In genomic region chr12:63028951-63029350, GRCh38 we compare ENCODE assay signal across 19 cellular contexts.
DNase-seq lines count a peak whose midpoint lies in the region; ATAC-seq and TF ChIP-seq lines count a peak whose summit lies in the region.
"Had no signal": no experiment of that assay in that cellular context is flagged by ENCODE, and none has a peak within 500 bp of the region (broad histone marks: within the 10 kb centered on the region; RNA-seq: fewer than 3 reads in every experiment).

No MANE protein-coding gene starts in this region.

- DNase-seq in GM23338 (ENCODE audit: low spot score) (peak; percentile 8), NAMALWA (ENCODE audit: low spot score) (peak; percentile 5), neural progenitor cell (ENCODE audit: low spot score) (no peak), amniotic stem cell (lab: John Stamatoyannopoulos, UW) (no peak), PC-9 (no peak)
- DNase-seq: 8988T; ACHN; BE2C; C1 segment of cervical spinal cord; Caco-2; Calu3; CD4-positive, alpha-beta memory T cell; CD4-positive, CD25-positive, alpha-beta regulatory T cell; DMS79 treated with DMSO at 0.1 percent for 48 hours; GF-D8 had no signal

- no peak overlapping the region for H2AFZ ChIP-seq in GM23338
- no peak overlapping the region for H2AFZ ChIP-seq in neural progenitor cell (replicated peaks)
- no peak overlapping the region for H2AFZ ChIP-seq in PC-9

- H3K36me3 ChIP-seq in GM23338 (ENCODE audit: insufficient read depth) = no peaks in the 10 kb centered on the region
- no peaks in the 10 kb centered on the region for H3K36me3 ChIP-seq in neural progenitor cell
- H3K36me3 ChIP-seq in PC-9 (ENCODE audit: low read depth) = no peaks in the 10 kb centered on the region
- H3K36me3 ChIP-seq: BE2C, BLaER1 had no signal

- TF ChIP-seq CTCF in GM23338 (conservative IDR thresholded peaks at IDR 0.05; ENCODE audit: low read depth in 2 of 2) (no peak), VCaP (conservative IDR thresholded peaks at IDR 0.05) (no peak), neural progenitor cell (IDR thresholded peaks at IDR 0.05) (no peak), PC-9 (conservative IDR thresholded peaks at IDR 0.05) (no peak)

- H3F3A ChIP-seq in GM23338 (replicated peaks; ENCODE audit: low read depth) (no peaks in the 10 kb centered on the region), neural progenitor cell (ENCODE audit: low read depth) (no peaks in the 10 kb centered on the region), PC-9 (ENCODE audit: insufficient read depth, low read depth) (no peaks in the 10 kb centered on the region)

- H3K27me3 ChIP-seq in GM23338 (ENCODE audit: insufficient read depth) = no peaks in the 10 kb centered on the region
- H3K27me3 ChIP-seq in neural progenitor cell = no peaks in the 10 kb centered on the region
- no peaks in the 10 kb centered on the region for H3K27me3 ChIP-seq in PC-9 (ENCODE audit: insufficient read depth, low read depth)
- H3K27me3 ChIP-seq: BE2C, BLaER1 had no signal

- CTCF ChIA-PET in PC-9 (lab: Charles Lee) = no interaction called here

- intact Hi-C loops in PC-9 (cut with micrococcal nuclease; ENCODE audit: unreplicated experiment) = no loop called here

- H3K27me3 Mint-ChIP-seq in GM23338 (ENCODE audit: insufficient read depth, low read depth, poor library complexity) (peaks cover 5% of the 10 kb centered on the region), neural progenitor cell (ENCODE audit: insufficient read depth, low read depth) (peaks cover 11% of the 10 kb centered on the region)

- POLR2A ChIA-PET in PC-9 (lab: Charles Lee; ENCODE audit: unreplicated experiment) = no interaction called here

- H3K4me2 ChIP-seq in GM23338 (no peak overlapping the region), neural progenitor cell (no peak overlapping the region), PC-9 (no peak overlapping the region)
- H3K4me2 ChIP-seq: BLaER1 had no signal

- H3K4me3 Mint-ChIP-seq in GM23338 (no peak overlapping the region), neural progenitor cell (no peak overlapping the region)
- H3K4me3 Mint-ChIP-seq: CD14-positive monocyte; CD4-positive, alpha-beta memory T cell; CD4-positive, CD25-positive, alpha-beta regulatory T cell had no signal

- H3K9me3 ChIP-seq in neural progenitor cell (ENCODE audit: low read depth) = no peaks in the 10 kb centered on the region
- no peaks in the 10 kb centered on the region for H3K9me3 ChIP-seq in PC-9 (ENCODE audit: insufficient read depth, low read depth)
- H3K9me3 ChIP-seq: BE2C, BLaER1 had no signal

- no TSS peak for BruUV-seq in PC-9 (replicated peaks; lab: Mats Ljungman, UMichigan)

- H3K4me1 Mint-ChIP-seq in GM23338 = peaks cover 33% of the 10 kb centered on the region
- H3K4me1 Mint-ChIP-seq in neural progenitor cell = peaks cover 17% of the 10 kb centered on the region
- H3K4me1 Mint-ChIP-seq: CD14-positive monocyte; CD4-positive, alpha-beta memory T cell; CD4-positive, CD25-positive, alpha-beta regulatory T cell had no signal

- H3K36me3 Mint-ChIP-seq in GM23338 (ENCODE audit: low read depth) = no peaks in the 10 kb centered on the region; the same call in 1 of the 3 replicates
- H3K36me3 Mint-ChIP-seq in neural progenitor cell = no peaks in the 10 kb centered on the region
- H3K36me3 Mint-ChIP-seq: CD14-positive monocyte; CD4-positive, alpha-beta memory T cell; CD4-positive, CD25-positive, alpha-beta regulatory T cell had no signal

- H3K9ac ChIP-seq in neural progenitor cell = no peak overlapping the region
- H3K9ac ChIP-seq: BLaER1 had no signal

- H3K4me3 ChIP-seq in GM23338 = no peak overlapping the region
- H3K4me3 ChIP-seq in neural progenitor cell = no peak overlapping the region
- no peak overlapping the region for H3K4me3 ChIP-seq in PC-9
- H3K4me3 ChIP-seq: BLaER1 had no signal

- peaks cover 31% of the 10 kb centered on the region for H3K4me1 ChIP-seq in GM23338 (ENCODE audit: insufficient read depth)
- no peaks in the 10 kb centered on the region for H3K4me1 ChIP-seq in neural progenitor cell
- no peaks in the 10 kb centered on the region for H3K4me1 ChIP-seq in PC-9 (replicated peaks; ENCODE audit: insufficient read depth)
- H3K4me1 ChIP-seq: BE2C, BLaER1 had no signal

- H3K9me2 ChIP-seq in GM23338 (ENCODE audit: insufficient read depth) = no peaks in the 10 kb centered on the region
- no peaks in the 10 kb centered on the region for H3K9me2 ChIP-seq in PC-9 (ENCODE audit: insufficient read depth)

- H4K20me1 ChIP-seq in GM23338 (replicated peaks; ENCODE audit: insufficient read depth) (no peaks in the 10 kb centered on the region), neural progenitor cell (ENCODE audit: low read depth) (no peaks in the 10 kb centered on the region), PC-9 (ENCODE audit: insufficient read depth) (no peaks in the 10 kb centered on the region)
- H4K20me1 ChIP-seq: BLaER1 had no signal

- H3K9me3 Mint-ChIP-seq in GM23338 (peaks cover 7% of the 10 kb centered on the region; the same call in 2 of the 3 replicates), neural progenitor cell (peaks cover 13% of the 10 kb centered on the region)

- no peak overlapping the region for H3K27ac ChIP-seq in GM23338 (ENCODE audit: low read depth)
- peak overlapping the region; percentile 65 for H3K27ac ChIP-seq in VCaP
- H3K27ac ChIP-seq in neural progenitor cell = no peak overlapping the region
- H3K27ac ChIP-seq in PC-9 = no peak overlapping the region
- H3K27ac ChIP-seq: BLaER1 had no signal

- H3K79me2 ChIP-seq in GM23338 (replicated peaks; ENCODE audit: insufficient read depth) (no peaks in the 10 kb centered on the region), neural progenitor cell (ENCODE audit: low read depth) (no peaks in the 10 kb centered on the region), PC-9 (ENCODE audit: low read depth) (no peaks in the 10 kb centered on the region)

- H3K27ac Mint-ChIP-seq in GM23338 (no peak overlapping the region), neural progenitor cell (peak overlapping the region; percentile 26)
- H3K27ac Mint-ChIP-seq: CD14-positive monocyte; CD4-positive, alpha-beta memory T cell; CD4-positive, CD25-positive, alpha-beta regulatory T cell had no signal

- no peak for ATAC-seq in GM23338
- ATAC-seq in HG02623 (IDR thresholded peaks at IDR 0.05; ENCODE audit: unreplicated experiment) = no peak

TF ChIP-seq in GM23338, 12 proteins besides CTCF, POLR2A, EP300 and RAD21:
- no peak for TF ChIP-seq CREB1 (CRISPR knock-in tag; IDR thresholded peaks at IDR 0.05; ENCODE audit: low read depth)

Comparison
In these comparisons a context has a peak if more than half of its experiments do, and no peak if none do; other contexts are left out.
1. DNase-seq: peak in GM23338 (single experiment) and NAMALWA (single experiment); none in neural progenitor cell (single experiment), amniotic stem cell (single experiment) and PC-9 (0 of 2).